Comparison of ENCODE assay signal across 16 cellular contexts in the genomic region with DNA sequence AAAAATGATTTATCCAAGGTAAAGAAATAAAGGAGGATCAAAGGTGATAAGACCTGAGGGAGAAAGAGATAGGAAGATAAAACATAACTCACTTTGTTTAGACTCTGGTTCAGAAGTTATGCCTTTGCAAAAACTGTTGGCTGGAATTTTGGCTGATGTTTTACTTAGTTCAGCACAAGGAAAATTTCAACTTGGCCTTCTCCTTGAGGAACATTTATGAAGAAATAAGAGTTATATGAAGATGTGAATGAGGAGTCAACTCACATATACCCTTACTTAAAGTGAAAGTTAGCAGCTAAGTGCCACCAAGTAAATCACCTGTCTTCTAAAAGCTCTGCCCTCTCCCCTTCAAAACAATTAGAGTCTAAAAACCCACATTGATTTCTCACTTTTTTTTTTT. TPM values are rescaled to one million over a fixed set of nuclear protein-coding genes. Genes with fewer than 3 reads are reported as not detected.
"Had no signal": no experiment of that assay in that cellular context is flagged by ENCODE, and none has a peak within 500 bp of the region (broad histone marks: within the 10 kb centered on the region; RNA-seq: fewer than 3 reads in every experiment).

No MANE protein-coding gene starts in this region.

- H3K27ac ChIP-seq: cardiac muscle cell, neutrophil, thyroid gland had no signal

- ATAC-seq: activated naive CD4-positive, alpha-beta T cell treated with anti-CD3 and anti-CD28 coated beads, Interleukin-2, amount 50 U/mL, for 72 hours; effector memory CD8-positive, alpha-beta T cell; left lobe of liver; mucosa of descending colon; naive thymus-derived CD4-positive, alpha-beta T cell had no signal

- H3K4me1 ChIP-seq: thyroid gland had no signal

- H3K36me3 ChIP-seq: cardiac muscle cell, neutrophil, thyroid gland had no signal

- H3K4me3 ChIP-seq: cardiac muscle cell, mucosa of descending colon, thyroid gland had no signal

- H3K9me3 ChIP-seq: mucosa of descending colon, neutrophil, thyroid gland had no signal

- DNase-seq: activated CD4-positive, alpha-beta T cell treated with anti-CD3 and anti-CD28 coated beads, Interleukin-2, amount 50 U/mL, for 4 hours; activated gamma-delta T cell treated with Interleukin-2 at 50 U/mL for 16 hours; effector memory CD8-positive, alpha-beta T cell; foreskin melanocyte; kidney; mucosa of descending colon; naive thymus-derived CD4-positive, alpha-beta T cell; stimulated activated CD4-positive, alpha-beta T cell treated with anti-CD3 and anti-CD28 coated beads, Interleukin-12 subunit alpha, Interleukin-12 subunit beta, amount 100 ng/mL, for 4 hours; stimulated activated CD4-positive, alpha-beta T cell treated with anti-CD3 and anti-CD28 coated beads, Interleukin-1b, Interleukin-23, amount 100 ng/mL, for 48 hours; stimulated activated CD8-positive, alpha-beta memory T cell treated with anti-CD3 and anti-CD28 coated beads, Interleukin-4, amount 100 ng/mL, for 48 hours; stimulated activated naive CD4-positive, alpha-beta T cell; thyroid gland had no signal

- H3K27me3 ChIP-seq: cardiac muscle cell, thyroid gland had no signal

RNA-seq across cellular contexts. Expression of a gene that starts 39.7 kb away (rescaled TPM):
- total RNA-seq: activated naive CD4-positive, alpha-beta T cell treated with anti-CD3 and anti-CD28 coated beads, Interleukin-2, amount 50 U/mL, for 72 hours had no signal
